In genomic region chr10:87817873-87818504, GRCh38 we compare ENCODE assay signal across 8 cellular contexts. TPM values are rescaled to one million over a fixed set of nuclear protein-coding genes. Genes with fewer than 3 reads are reported as not detected.
A peak's percentile ranks its signal among the peaks of the same experiment; 100 is the strongest.
DNase-seq lines count a peak whose midpoint lies in the region; ATAC-seq and TF ChIP-seq lines count a peak whose summit lies in the region.

Gene ATAD1 (minus strand): TSS chr10:87818226. CDS start chr10:87814599, 3,627 bp downstream.

- peaks cover 5% of the 10 kb centered on the region; the same call in 1 of the 2 replicates for H3K27me3 Mint-ChIP-seq in WTC11 (ENCODE audit: low read depth)

- peak within 1 kb of the TSS; percentile 81 for H3K4me3 ChIP-seq in ACC112 (ENCODE audit: low read depth, low read length)
- peak within 1 kb of the TSS; percentile 78 to 86 for H3K4me3 ChIP-seq in cardiac fibroblast (replicated peaks in 1 of 2; ENCODE audit: low read depth in 2 of 2, low read length in 2 of 2)

- H3K4me3 Mint-ChIP-seq in WTC11: peak within 1 kb of the TSS; percentile 95

- no peaks in the 10 kb centered on the region for H3K27me3 ChIP-seq in ACC112 (ENCODE audit: insufficient read depth, low read length)

- peaks cover 6% of the 10 kb centered on the region for H3K36me3 Mint-ChIP-seq in WTC11

- CTCF ChIA-PET in WTC11 (lab: Charles Lee): interaction anchor here (0.5 to 1.8 kb wide), 5 partner anchors 10 to 571 kb away, joined by 3 to 5 read pairs (median 3); no protein-coding TSS in a partner anchor

- H3K4me1 ChIP-seq in ACC112 (ENCODE audit: control insufficient read depth, insufficient read depth, low read length, unreplicated experiment): peaks cover 11% of the 10 kb centered on the region

- H3K36me3 ChIP-seq in ACC112 (ENCODE audit: insufficient read depth, low read length): peaks cover 15% of the 10 kb centered on the region

- peak within 1 kb of the TSS; percentile 96 for H3K27ac Mint-ChIP-seq in WTC11

- H3K9me3 Mint-ChIP-seq in WTC11: no peaks in the 10 kb centered on the region

- peak within 1 kb of the TSS; percentile 67 for H3K27ac ChIP-seq in ACC112 (ENCODE audit: low read depth, low read length)

- POLR2A ChIA-PET in WTC11 (lab: Charles Lee): interaction anchor here (0.5 to 3.0 kb wide), 5 partner anchors 11 to 475 kb away, joined by 5 to 22 read pairs (median 7); partner anchors contain the start of genes KLLN and PTEN

- TF ChIP-seq CTCF in WTC11 (IDR thresholded peaks at IDR 0.05): no peak
- TF ChIP-seq CTCF in cardiac fibroblast (IDR thresholded peaks at IDR 0.05; ENCODE audit: low read depth, low read length): peak; percentile 43

- H3K4me1 Mint-ChIP-seq in WTC11: peaks cover 26% of the 10 kb centered on the region

- DNase-seq in NCI-H2171 treated with DMSO at 0.1 percent for 48 hours (lab: John Stamatoyannopoulos, UW) (peak; percentile 85), WTC11 (ENCODE audit: low spot score) (peak; percentile 80), cardiac fibroblast (ENCODE audit: low read depth in 2 of 2) (peak; percentile 82 to 86), inferior parietal cortex (ENCODE audit: extremely low spot score) (peak; percentile 89)
- DNase-seq in stimulated activated CD4-positive, alpha-beta T cell treated with anti-CD3 and anti-CD28 coated beads, Interleukin-12 subunit alpha, Interleukin-12 subunit beta, amount 100 ng/mL, for 4 hours: peak; percentile 81

- peaks cover 45% of the 10 kb centered on the region for H3K79me2 ChIP-seq in ACC112 (ENCODE audit: control insufficient read depth, insufficient read depth, low read length, unreplicated experiment)

- ATAC-seq in GM18861 (IDR thresholded peaks at IDR 0.05; ENCODE audit: unreplicated experiment): peak; percentile 57
- peak; percentile 67 for ATAC-seq in HG03103 (IDR thresholded peaks at IDR 0.05; ENCODE audit: low read depth, unreplicated experiment)
- peak; percentile 92 for ATAC-seq in WTC11

- H2AFZ ChIP-seq in ACC112 (ENCODE audit: low read length, unreplicated experiment): peak within 1 kb of the TSS; percentile 95

TF ChIP-seq in WTC11, 78 proteins besides CTCF, POLR2A, EP300 and RAD21:
- TF ChIP-seq FOXK1 (CRISPR knock-in tag; IDR thresholded peaks at IDR 0.05): peak; percentile 71; the same call in 1 of the 2 replicates
- TF ChIP-seq FOXP1 (CRISPR knock-in tag; IDR thresholded peaks at IDR 0.05; ENCODE audit: borderline replicate concordance): peak; percentile 53; the same call in 1 of the 2 replicates
- 0 out of 2 replicates have a peak, but pooled peaks have one; percentile 64 for TF ChIP-seq ZNF281 (CRISPR knock-in tag; IDR thresholded peaks at IDR 0.05)
- TF ChIP-seq NR2C2 (CRISPR knock-in tag; IDR thresholded peaks at IDR 0.05): peak; percentile 78
- TF ChIP-seq FOXJ3 (CRISPR knock-in tag; IDR thresholded peaks at IDR 0.05; ENCODE audit: borderline replicate concordance): no peak
- TF ChIP-seq MAX (CRISPR knock-in tag; IDR thresholded peaks at IDR 0.05): no peak
- no peak for TF ChIP-seq CDX4 (CRISPR knock-in tag; IDR thresholded peaks at IDR 0.05; ENCODE audit: borderline replicate concordance)
- no peak; the same call in 1 of the 2 replicates for TF ChIP-seq SP1 (CRISPR knock-in tag; conservative IDR thresholded peaks at IDR 0.05)
- peak; percentile 90; the same call in 1 of the 2 replicates for TF ChIP-seq NR3C1 (CRISPR knock-in tag; conservative IDR thresholded peaks at IDR 0.05; ENCODE audit: low read depth)
- no peak for TF ChIP-seq IRF2 (CRISPR knock-in tag; IDR thresholded peaks at IDR 0.05; ENCODE audit: borderline replicate concordance, low read depth)
- peak; percentile 78; the same call in 1 of the 2 replicates for TF ChIP-seq ZBTB21 (CRISPR knock-in tag; IDR thresholded peaks at IDR 0.05; ENCODE audit: borderline replicate concordance)
- peak; percentile 94 for TF ChIP-seq ZNF232 (CRISPR knock-in tag; IDR thresholded peaks at IDR 0.05)
- TF ChIP-seq USF1 (CRISPR knock-in tag; IDR thresholded peaks at IDR 0.05): no peak
- TF ChIP-seq SMAD3 (CRISPR knock-in tag; IDR thresholded peaks at IDR 0.05; ENCODE audit: borderline replicate concordance): peak; percentile 63; the same call in 1 of the 2 replicates
- no peak for TF ChIP-seq ETV6 (CRISPR knock-in tag; IDR thresholded peaks at IDR 0.05)
- TF ChIP-seq TP53 (CRISPR knock-in tag; IDR thresholded peaks at IDR 0.05): peak; percentile 22; the same call in 1 of the 2 replicates
- TF ChIP-seq E2F1 (CRISPR knock-in tag; IDR thresholded peaks at IDR 0.05): 0 out of 2 replicates have a peak, but pooled peaks have one; percentile 41
- TF ChIP-seq USF2 (CRISPR knock-in tag; IDR thresholded peaks at IDR 0.05): 0 out of 2 replicates have a peak, but pooled peaks have one; percentile 10
- peak; percentile 21; the same call in 1 of the 2 replicates for TF ChIP-seq GABPB1 (CRISPR knock-in tag; IDR thresholded peaks at IDR 0.05)

RNA-seq across cellular contexts. Expression of gene ATAD1, which starts in this region (rescaled TPM):
- 43.7 to 46.7 TPM (median 45.5 TPM) in 3 replicates for total RNA-seq in WTC11 (2021)

Comparison
In these comparisons a context has a peak if more than half of its experiments do, and no peak if none do; other contexts are left out.
1. Peak in every context shown above with its lines: DNase-seq, ATAC-seq, H3K4me3 ChIP-seq and H3K27ac ChIP-seq.